Comparison of ENCODE assay signal across 19 cellular contexts in the genomic region with DNA sequence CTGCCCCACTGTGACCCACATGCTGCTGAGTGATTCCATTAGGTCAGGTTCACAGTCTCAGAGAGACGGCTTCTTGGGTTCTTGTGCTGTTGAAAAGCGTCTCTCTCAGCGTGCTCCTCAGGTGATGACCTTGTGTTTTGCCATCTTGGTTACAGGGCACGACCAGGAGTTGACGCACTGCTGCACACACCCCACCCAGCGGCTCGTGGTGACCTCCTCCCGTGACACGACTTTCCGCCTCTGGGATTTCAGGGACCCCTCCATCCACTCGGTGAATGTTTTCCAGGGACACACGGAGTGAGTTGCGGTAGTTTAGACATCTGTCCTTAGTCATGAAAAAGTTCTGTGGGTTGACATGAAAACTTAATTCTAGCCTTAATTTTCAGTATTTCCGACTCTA.
DNase-seq lines count a peak whose midpoint lies in the region; ATAC-seq and TF ChIP-seq lines count a peak whose summit lies in the region.
"Had no signal": no experiment of that assay in that cellular context is flagged by ENCODE, and none has a peak within 500 bp of the region (broad histone marks: within the 10 kb centered on the region; RNA-seq: fewer than 3 reads in every experiment).

No MANE protein-coding gene starts in this region.

- no peak for DNase-seq in activated T-cell treated with anti-CD3 and anti-CD28 coated beads, Interleukin-2, amount 50 U/mL, for 24 hours
- no peak for DNase-seq in activated T-cell treated with anti-CD3 and anti-CD28 coated beads, Interleukin-2, amount 50 U/mL, for 48 hours
- DNase-seq in activated naive CD8-positive, alpha-beta T cell treated with anti-CD3 and anti-CD28 coated beads, Interleukin-2, amount 50 U/mL, for 24 hours = no peak
- no peak for DNase-seq in nephron progenitor cell
- DNase-seq: AML-193; BE2C; CD4-positive, alpha-beta T cell; CD8-positive, alpha-beta memory T cell; DMS 273 treated with DMSO at 0.1 percent for 48 hours; DMS79; EL; GDM1; GOT3; HFFc6 had no signal

- TF ChIP-seq CTCF in nephron progenitor cell (IDR thresholded peaks at IDR 0.05) = no peak

- H3K36me3 Mint-ChIP-seq in activated T-cell treated with anti-CD3 and anti-CD28 coated beads, Interleukin-2, amount 50 U/mL, for 24 hours (ENCODE audit: low read depth) = no peaks in the 10 kb centered on the region
- H3K36me3 Mint-ChIP-seq in activated naive CD8-positive, alpha-beta T cell = peaks cover 11% of the 10 kb centered on the region
- H3K36me3 Mint-ChIP-seq in activated naive CD8-positive, alpha-beta T cell treated with anti-CD3 and anti-CD28 coated beads, Interleukin-2, amount 50 U/mL, for 24 hours (ENCODE audit: low read depth) = peaks cover 61% of the 10 kb centered on the region
- H3K36me3 Mint-ChIP-seq in nephron progenitor cell (ENCODE audit: low read depth) = peaks cover 87% of the 10 kb centered on the region

- H3K4me3 Mint-ChIP-seq in activated T-cell treated with anti-CD3 and anti-CD28 coated beads, Interleukin-2, amount 50 U/mL, for 24 hours = no peak overlapping the region
- no peak overlapping the region for H3K4me3 Mint-ChIP-seq in activated naive CD8-positive, alpha-beta T cell
- no peak overlapping the region for H3K4me3 Mint-ChIP-seq in activated naive CD8-positive, alpha-beta T cell treated with anti-CD3 and anti-CD28 coated beads, Interleukin-2, amount 50 U/mL, for 24 hours
- no peak overlapping the region for H3K4me3 Mint-ChIP-seq in nephron progenitor cell
- H3K4me3 Mint-ChIP-seq: CD14-positive monocyte; CD4-positive, alpha-beta T cell; CD8-positive, alpha-beta memory T cell; HFFc6 had no signal

- peak overlapping the region; percentile 67 for H3K27ac Mint-ChIP-seq in activated T-cell treated with anti-CD3 and anti-CD28 coated beads, Interleukin-2, amount 50 U/mL, for 24 hours
- H3K27ac Mint-ChIP-seq in activated naive CD8-positive, alpha-beta T cell = peak overlapping the region; percentile 61
- H3K27ac Mint-ChIP-seq in activated naive CD8-positive, alpha-beta T cell treated with anti-CD3 and anti-CD28 coated beads, Interleukin-2, amount 50 U/mL, for 24 hours = no peak overlapping the region
- peak overlapping the region; percentile 15 for H3K27ac Mint-ChIP-seq in nephron progenitor cell
- H3K27ac Mint-ChIP-seq: CD14-positive monocyte, HFFc6 had no signal

- no peaks in the 10 kb centered on the region for H3K9me3 Mint-ChIP-seq in activated T-cell treated with anti-CD3 and anti-CD28 coated beads, Interleukin-2, amount 50 U/mL, for 24 hours
- H3K9me3 Mint-ChIP-seq in activated naive CD8-positive, alpha-beta T cell (ENCODE audit: low read depth) = no peaks in the 10 kb centered on the region
- no peaks in the 10 kb centered on the region for H3K9me3 Mint-ChIP-seq in activated naive CD8-positive, alpha-beta T cell treated with anti-CD3 and anti-CD28 coated beads, Interleukin-2, amount 50 U/mL, for 24 hours
- H3K9me3 Mint-ChIP-seq in nephron progenitor cell = no peaks in the 10 kb centered on the region
- H3K9me3 Mint-ChIP-seq: CD14-positive monocyte; CD4-positive, alpha-beta T cell; CD8-positive, alpha-beta memory T cell; HFFc6 had no signal

- no peaks in the 10 kb centered on the region for H3K27me3 Mint-ChIP-seq in activated T-cell treated with anti-CD3 and anti-CD28 coated beads, Interleukin-2, amount 50 U/mL, for 24 hours
- H3K27me3 Mint-ChIP-seq in activated naive CD8-positive, alpha-beta T cell = no peaks in the 10 kb centered on the region
- H3K27me3 Mint-ChIP-seq in activated naive CD8-positive, alpha-beta T cell treated with anti-CD3 and anti-CD28 coated beads, Interleukin-2, amount 50 U/mL, for 24 hours = no peaks in the 10 kb centered on the region
- H3K27me3 Mint-ChIP-seq in nephron progenitor cell (ENCODE audit: low read depth, poor library complexity) = no peaks in the 10 kb centered on the region
- H3K27me3 Mint-ChIP-seq: CD4-positive, alpha-beta T cell had no signal

- ATAC-seq in activated naive CD8-positive, alpha-beta T cell treated with anti-CD3 and anti-CD28 coated beads, Interleukin-2, amount 50 U/mL, for 24 hours = no peak
- ATAC-seq in HG02981 (IDR thresholded peaks at IDR 0.05; ENCODE audit: unreplicated experiment) = no peak
- no peak for ATAC-seq in GM18873 (IDR thresholded peaks at IDR 0.05; ENCODE audit: low FRiP score, unreplicated experiment)
- ATAC-seq: GM12878 had no signal

- peaks cover 41% of the 10 kb centered on the region for H3K4me1 Mint-ChIP-seq in activated T-cell treated with anti-CD3 and anti-CD28 coated beads, Interleukin-2, amount 50 U/mL, for 24 hours (ENCODE audit: low read depth)
- H3K4me1 Mint-ChIP-seq in activated naive CD8-positive, alpha-beta T cell (ENCODE audit: low read depth) = peaks cover 22% of the 10 kb centered on the region
- peaks cover 29% of the 10 kb centered on the region for H3K4me1 Mint-ChIP-seq in activated naive CD8-positive, alpha-beta T cell treated with anti-CD3 and anti-CD28 coated beads, Interleukin-2, amount 50 U/mL, for 24 hours
- peaks cover 33% of the 10 kb centered on the region for H3K4me1 Mint-ChIP-seq in nephron progenitor cell
- H3K4me1 Mint-ChIP-seq: CD14-positive monocyte had no signal
